In the genomic region with DNA sequence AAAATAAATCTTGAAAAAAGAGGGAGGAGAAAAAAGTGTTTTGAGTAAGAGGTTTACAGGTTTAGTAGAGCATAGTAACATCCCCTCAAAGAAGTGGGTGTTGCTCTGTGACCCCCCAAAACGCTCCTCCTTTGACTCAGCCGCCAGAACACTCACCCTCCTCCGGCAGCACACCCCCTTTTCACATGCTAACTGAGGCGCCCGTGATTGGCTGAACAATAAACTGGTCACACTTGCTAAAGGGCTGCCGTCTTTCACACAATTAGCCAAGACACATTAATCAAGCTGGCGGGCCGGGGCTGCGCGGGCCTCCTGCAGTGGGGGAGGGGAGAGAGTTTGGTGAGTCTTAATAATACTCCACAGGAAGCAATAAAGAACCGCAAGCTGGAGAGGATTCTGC, we compare ENCODE assay signal across 9 cellular contexts. TPM values are rescaled to one million over a fixed set of nuclear protein-coding genes. Genes with fewer than 3 reads are reported as not detected.
DNase-seq lines count a peak whose midpoint lies in the region; ATAC-seq, FAIRE-seq and TF ChIP-seq lines count a peak whose summit lies in the region.
"Had no signal": no experiment of that assay in that cellular context is flagged by ENCODE, and none has a peak within 500 bp of the region (broad histone marks: within the 10 kb centered on the region; RNA-seq: fewer than 3 reads in every experiment).

No MANE protein-coding gene starts in this region.

- H3K23ac ChIP-seq in H1 (ENCODE audit: insufficient read length) (no peak overlapping the region), trophoblast cell (ENCODE audit: low read length) (no peak overlapping the region)

- H3K9me3 ChIP-seq in ES-I3 (ENCODE audit: control insufficient read depth, insufficient read depth, low read length) (no peaks in the 10 kb centered on the region), H1 (ENCODE audit: insufficient read depth in 2 of 2, low read depth in 1 of 2, low read length in 1 of 2) (no peaks in the 10 kb centered on the region), trophoblast cell (ENCODE audit: insufficient read depth, low read depth, low read length) (no peaks in the 10 kb centered on the region)
- no peaks in the 10 kb centered on the region for H3K9me3 ChIP-seq in effector memory CD4-positive, alpha-beta T cell (ENCODE audit: control insufficient read depth, low read length)

- no peak for FAIRE-seq in H1 (lab: Jason Lieb, UNC)

- H3K23me2 ChIP-seq in H1 (ENCODE audit: low read depth, low read length), result 0 out of 2 replicates have a peak, but pooled peaks cover 2% of the 10 kb centered on the region

- no peak overlapping the region for H3K4ac ChIP-seq in H1 (replicated peaks; ENCODE audit: insufficient read length, low read depth, low read length)
- H3K4ac ChIP-seq in trophoblast cell (ENCODE audit: low read depth, low read length), result no peak overlapping the region

- 0 out of 2 replicates have a peak overlapping the region, but pooled peaks have one; percentile 1 for H2BK5ac ChIP-seq in H1 (ENCODE audit: low read depth, low read length)
- no peak overlapping the region for H2BK5ac ChIP-seq in trophoblast cell (ENCODE audit: low read depth, low read length, poor library complexity)

- H3K36me3 ChIP-seq in ES-I3 (ENCODE audit: insufficient read depth, low read length), result no peaks in the 10 kb centered on the region
- no peaks in the 10 kb centered on the region for H3K36me3 ChIP-seq in H1 (ENCODE audit: control insufficient read depth in 2 of 4, insufficient read depth in 4 of 4, low read length in 3 of 4)
- no peaks in the 10 kb centered on the region for H3K36me3 ChIP-seq in trophoblast cell (ENCODE audit: control insufficient read depth in 1 of 2, insufficient read depth in 2 of 2, low read length in 2 of 2)
- H3K36me3 ChIP-seq in effector memory CD4-positive, alpha-beta T cell (ENCODE audit: control insufficient read depth, insufficient read depth, low read length), result no peaks in the 10 kb centered on the region

- H4K8ac ChIP-seq in H1 (ENCODE audit: extremely low read depth, insufficient read depth, low read length) (no peak overlapping the region), trophoblast cell (ENCODE audit: low read depth, low read length) (no peak overlapping the region)

- no peak for ATAC-seq in GM19452 (IDR thresholded peaks at IDR 0.05; ENCODE audit: unreplicated experiment)
- ATAC-seq: HCT116 had no signal

- H4K12ac ChIP-seq in trophoblast cell (ENCODE audit: low read depth, low read length), result no peak overlapping the region

- H4K91ac ChIP-seq in H1 (replicated peaks; ENCODE audit: insufficient read length, low read length), result no peak overlapping the region
- H4K91ac ChIP-seq in trophoblast cell (ENCODE audit: low read depth, low read length), result no peak overlapping the region

- POLR2A ChIA-PET in H1 (lab: Charles Lee; ENCODE audit: partially characterized antibody), result interaction anchor here (0.9 to 1.8 kb wide), 5 partner anchors 81 to 183 kb away, joined by 3 to 8 read pairs (median 4); no protein-coding TSS in a partner anchor

- no peak overlapping the region for H2AFZ ChIP-seq in H1 (ENCODE audit: low read length)
- no peak overlapping the region for H2AFZ ChIP-seq in trophoblast cell (ENCODE audit: insufficient read depth, low read length, poor library complexity)

- H3K27ac ChIP-seq in H1 (ENCODE audit: low read depth, low read length), result no peak overlapping the region
- H3K27ac ChIP-seq in trophoblast cell (ENCODE audit: low read depth, low read length), result no peak overlapping the region
- no peak overlapping the region for H3K27ac ChIP-seq in effector memory CD4-positive, alpha-beta T cell (ENCODE audit: insufficient read depth, low read length, poor library complexity, severe bottlenecking)

- H3K4me2 ChIP-seq in H1 (ENCODE audit: insufficient read depth in 1 of 2, low read depth in 2 of 2, low read length in 2 of 2), result peak overlapping the region; percentile 65 to 76
- peak overlapping the region; percentile 42 for H3K4me2 ChIP-seq in trophoblast cell (ENCODE audit: low read length)

- TF ChIP-seq CTCF in H1 (IDR thresholded peaks at IDR 0.05; ENCODE audit: control extremely low read depth in 1 of 3, insufficient read depth in 1 of 3, low read depth in 1 of 3, low read length in 3 of 3), result no peak

- H2BK120ac ChIP-seq in H1 (replicated peaks; ENCODE audit: low read depth, low read length) (peak overlapping the region; percentile 45), trophoblast cell (ENCODE audit: insufficient read depth, low read length, poor library complexity) (no peak overlapping the region)

- no peak overlapping the region for H3K56ac ChIP-seq in H1 (replicated peaks; ENCODE audit: insufficient read length, low read depth, low read length)

- H3K18ac ChIP-seq in H1 (ENCODE audit: extremely low read depth, low read length), result peak overlapping the region; percentile 3; the same call in 1 of the 2 replicates
- no peak overlapping the region for H3K18ac ChIP-seq in trophoblast cell (ENCODE audit: low read length)

- H3K79me2 ChIP-seq in H1 (ENCODE audit: control insufficient read depth in 1 of 2, insufficient read depth in 2 of 2, low read length in 2 of 2), result no peaks in the 10 kb centered on the region
- H3K79me2 ChIP-seq in trophoblast cell (ENCODE audit: control insufficient read depth, insufficient read depth, low read length, poor library complexity), result no peaks in the 10 kb centered on the region

- no peak overlapping the region for H2BK15ac ChIP-seq in H1 (ENCODE audit: low read length)

- CTCF ChIA-PET in H1 (lab: Charles Lee; ENCODE audit: partially characterized antibody), result interaction anchor here (0.6 to 3.3 kb wide), 19 partner anchors 12 to 319 kb away, joined by 3 to 26 read pairs (median 5); no protein-coding TSS in a partner anchor

- H2AK5ac ChIP-seq in H1 (ENCODE audit: low read depth, low read length), result no peak overlapping the region
- H2AK5ac ChIP-seq in trophoblast cell (ENCODE audit: low read length), result no peak overlapping the region

- WGBS in H1 (ENCODE audit: extremely low coverage in 1 of 2, insufficient coverage in 1 of 2, insufficient read length in 1 of 2, insufficient replicate concordance in 2 of 2, low coverage in 1 of 2, low lambda C conversion rate in 2 of 2, missing lambda C conversion rate in 1 of 2), 2 experiments, result 1% methylated on average over 11 of the region's 11 CpGs; no CpG with 5 or more reads in 1 of the 2 experiments
- WGBS in trophoblast cell (ENCODE audit: extremely low coverage, insufficient coverage, insufficient read length), result no CpG with 5 or more reads among the region's 11 CpGs

- peak overlapping the region; percentile 64 for H4K5ac ChIP-seq in H1 (ENCODE audit: insufficient read length, low read depth, low read length)

- TF ChIP-seq EP300 in H1 (IDR thresholded peaks at IDR 0.05; ENCODE audit: borderline replicate concordance in 1 of 2, low read depth in 2 of 2, low read length in 2 of 2), result no peak

- no peaks in the 10 kb centered on the region for H4K20me1 ChIP-seq in H1 (replicated peaks in 1 of 2; ENCODE audit: control insufficient read depth in 1 of 2, insufficient read depth in 2 of 2, low read length in 2 of 2)

- no peaks in the 10 kb centered on the region for H3K79me1 ChIP-seq in H1 (ENCODE audit: low read depth, low read length)
- H3K79me1 ChIP-seq in trophoblast cell (ENCODE audit: low read length), result no peaks in the 10 kb centered on the region

- TF ChIP-seq POLR2A in H1 (IDR thresholded peaks at IDR 0.05; ENCODE audit: control extremely low read depth in 1 of 2, low read depth in 2 of 2, low read length in 2 of 2), result no peak

- H3K27me3 ChIP-seq in H1 (replicated peaks in 1 of 4; ENCODE audit: control insufficient read depth in 3 of 4, extremely low read depth in 1 of 4, insufficient read depth in 3 of 4, low read length in 3 of 4) (no peaks in the 10 kb centered on the region; a peak in 1 of 7 replicates), trophoblast cell (ENCODE audit: insufficient read depth, low read length) (no peaks in the 10 kb centered on the region)
- H3K27me3 ChIP-seq in effector memory CD4-positive, alpha-beta T cell (replicated peaks; ENCODE audit: control insufficient read depth, insufficient read depth, low read length, poor library complexity, severe bottlenecking), result no peaks in the 10 kb centered on the region

- H3K14ac ChIP-seq in H1 (ENCODE audit: insufficient read length) (no peak overlapping the region), trophoblast cell (ENCODE audit: low read length) (no peak overlapping the region)

- 0 out of 2 replicates have a peak overlapping the region, but pooled peaks have one; percentile 50 for H2BK12ac ChIP-seq in H1 (ENCODE audit: low read depth, low read length)
- no peak overlapping the region for H2BK12ac ChIP-seq in trophoblast cell (ENCODE audit: low read length)

- H3K4me3 ChIP-seq in H1 (ENCODE audit: extremely low read depth in 1 of 4, insufficient read depth in 2 of 4, low read depth in 3 of 4, low read length in 4 of 4) (peak overlapping the region; percentile 17 to 51 (median 20); a peak in 5 of 8 replicates), trophoblast cell (ENCODE audit: low read depth, low read length) (no peak overlapping the region)
- H3K4me3 ChIP-seq in effector memory CD4-positive, alpha-beta T cell (ENCODE audit: insufficient read depth, low read depth, low read length, poor library complexity, severe bottlenecking), result no peak overlapping the region

- H3K9ac ChIP-seq in ES-I3 (ENCODE audit: low read depth, low read length) (peak overlapping the region; percentile 56; the same call in 1 of the 2 replicates), H1 (replicated peaks in 1 of 4; ENCODE audit: extremely low read depth in 1 of 4, low read depth in 3 of 4, low read length in 3 of 4) (no peak overlapping the region), trophoblast cell (ENCODE audit: low read length) (no peak overlapping the region)

- H3K4me1 ChIP-seq in ES-I3 (ENCODE audit: insufficient read depth, low read length) (peaks cover 26% of the 10 kb centered on the region), H1 (replicated peaks in 1 of 4; ENCODE audit: control insufficient read depth in 3 of 4, insufficient read depth in 4 of 4, low read length in 3 of 4) (peaks cover 3 to 24% (median 15%) of the 10 kb centered on the region in 4 experiments; a peak in 5 of 7 replicates), trophoblast cell (ENCODE audit: control insufficient read depth in 1 of 2, insufficient read depth in 2 of 2, low read length in 2 of 2) (peaks cover 3% of the 10 kb centered on the region in 2 experiments)
- peaks cover 5% of the 10 kb centered on the region for H3K4me1 ChIP-seq in effector memory CD4-positive, alpha-beta T cell (ENCODE audit: control insufficient read depth, insufficient read depth, low read length, poor library complexity, severe bottlenecking)

- no peak overlapping the region for H2BK20ac ChIP-seq in H1 (ENCODE audit: low read length)

- no peak for TF ChIP-seq RAD21 in H1 (IDR thresholded peaks at IDR 0.05 in 1 of 2, conservative IDR thresholded peaks at IDR 0.05 in 1 of 2; ENCODE audit: low read depth in 2 of 2, low read length in 2 of 2)

- peak; percentile 65 to 87 for DNase-seq in NOMO-1 (lab: John Stamatoyannopoulos, UW; ENCODE audit: unreplicated experiment in 2 of 2)
- DNase-seq in H1 (ENCODE audit: low read depth in 1 of 2, low spot score in 2 of 2), result peak; percentile 17 to 73
- no peak for DNase-seq in trophoblast cell
- no peak for DNase-seq in effector memory CD4-positive, alpha-beta T cell
- DNase-seq in LoVo (ENCODE audit: low spot score), result no peak
- DNase-seq in SKM-1 (lab: John Stamatoyannopoulos, UW; ENCODE audit: unreplicated experiment), result no peak

RNA-seq across cellular contexts. Expression of a gene that starts 52.4 kb away (rescaled TPM):
- not detected in 2 replicates for total RNA-seq in H1 (2021; fragmentation: NEBNext Ultra II Directional; extraction: Animal tissue kit (Norgen Biotek cat#: 25700))
- 0.03 TPM in 1 of 2 replicates, not detected in the other for polyA plus RNA-seq in H1 (2011; rRNA removed)
- not detected for polyA plus RNA-seq in H1 (2011; cell fraction: cytosol; rRNA removed)
- 0.10 TPM for polyA plus RNA-seq in H1 (2011; cell fraction: nucleus; rRNA removed)
- 0.09 TPM in 1 of 4 replicates, not detected in the others for polyA plus RNA-seq in H1 (2012, experiment 1 of 2)
- polyA plus RNA-seq in H1 (2012, experiment 2 of 2), result not detected
- 0.04 TPM for polyA plus RNA-seq in H1 (2013, experiment 1 of 2)
- polyA plus RNA-seq in H1 (2013, experiment 2 of 2), result 0.02 TPM
- 0.38 TPM in 1 of 2 replicates, not detected in the other for polyA minus RNA-seq in H1 (2011; rRNA and poly(A)+ RNA removed)
- not detected for polyA minus RNA-seq in H1 (2011; cell fraction: cytosol; rRNA and poly(A)+ RNA removed)
- not detected for polyA minus RNA-seq in H1 (2011; cell fraction: nucleus; rRNA and poly(A)+ RNA removed)
- 0.01 and 0.03 TPM in 2 replicates for polyA plus RNA-seq in trophoblast cell (2013)

Comparison
In these comparisons a context has a peak if more than half of its experiments do, and no peak if none do; other contexts are left out.
1. DNase-seq: peak in NOMO-1 (2 of 2) and H1 (2 of 2); none in trophoblast cell (0 of 2), effector memory CD4-positive, alpha-beta T cell (0 of 3), LoVo (single experiment) and SKM-1 (single experiment).
2. H3K4me3 ChIP-seq: peak in H1 (4 of 4); none in trophoblast cell (single experiment) and effector memory CD4-positive, alpha-beta T cell (single experiment).